1 cellular context compared by ENCODE assay signal in genomic region chr1:212244441-212244840, GRCh38.
TF ChIP-seq lines count a peak whose summit lies in the region.

No MANE protein-coding gene starts in this region.

TF ChIP-seq in HepG2, 621 proteins besides CTCF, POLR2A, EP300 and RAD21 (continued from another document and continues in another):
- TF ChIP-seq AGO2 (optimal IDR thresholded peaks at IDR 0.05; ENCODE audit: low read depth, low read length) (no peak), PAF1 (CRISPR knock-in tag; IDR thresholded peaks at IDR 0.05) (no peak), ZNF883 (CRISPR knock-in tag; IDR thresholded peaks at IDR 0.05; ENCODE audit: not compliant biosample characterization) (no peak), FOXO1 (CRISPR knock-in tag; IDR thresholded peaks at IDR 0.05) (peak; percentile 69), SAP130 (CRISPR knock-in tag; IDR thresholded peaks at IDR 0.05; ENCODE audit: low read depth) (peak; percentile 63; the same call in 1 of the 2 replicates), MTA3 (CRISPR knock-in tag; IDR thresholded peaks at IDR 0.05) (no peak), MAX (IDR thresholded peaks at IDR 0.05) (peak; percentile 38; the same call in 1 of the 2 replicates), ZBTB20 (CRISPR knock-in tag; IDR thresholded peaks at IDR 0.05; ENCODE audit: borderline replicate concordance, low read depth) (peak; percentile 67; the same call in 1 of the 2 replicates), ZNF550 (CRISPR knock-in tag; IDR thresholded peaks at IDR 0.05; ENCODE audit: borderline replicate concordance) (no peak), DMTF1 (CRISPR knock-in tag; IDR thresholded peaks at IDR 0.05) (no peak), AHDC1 (CRISPR knock-in tag; IDR thresholded peaks at IDR 0.05; ENCODE audit: borderline replicate concordance) (peak; percentile 45; the same call in 1 of the 2 replicates), AGO1 (IDR thresholded peaks at IDR 0.05; ENCODE audit: low read depth, low read length, poor library complexity, severe bottlenecking) (no peak), DRAP1 (CRISPR knock-in tag; IDR thresholded peaks at IDR 0.05) (0 out of 2 replicates have a peak, but pooled peaks have one; percentile 36), GPN1 (CRISPR knock-in tag; IDR thresholded peaks at IDR 0.05; ENCODE audit: borderline replicate concordance) (no peak), HNF1B (CRISPR knock-in tag; IDR thresholded peaks at IDR 0.05) (no peak), MIER2 (CRISPR knock-in tag; IDR thresholded peaks at IDR 0.05) (no peak), E2F5 (CRISPR knock-in tag; conservative IDR thresholded peaks at IDR 0.05) (no peak), CEBPG (CRISPR knock-in tag; IDR thresholded peaks at IDR 0.05) (0 out of 2 replicates have a peak, but pooled peaks have one; percentile 19), ELF3 (CRISPR knock-in tag; IDR thresholded peaks at IDR 0.05) (peak; percentile 91), ZNF572 (CRISPR knock-in tag; IDR thresholded peaks at IDR 0.05) (no peak), PHF20 (CRISPR knock-in tag; IDR thresholded peaks at IDR 0.05) (0 out of 2 replicates have a peak, but pooled peaks have one; percentile 20), JUNB (CRISPR knock-in tag; IDR thresholded peaks at IDR 0.05; ENCODE audit: borderline replicate concordance) (no peak), ZFX (CRISPR knock-in tag; IDR thresholded peaks at IDR 0.05; ENCODE audit: low read depth) (peak; percentile 46; the same call in 1 of the 2 replicates), ZMYM3 (CRISPR knock-in tag; IDR thresholded peaks at IDR 0.05) (peak; percentile 75), ZNF614 (CRISPR knock-in tag; IDR thresholded peaks at IDR 0.05; ENCODE audit: borderline replicate concordance) (peak; percentile 59; the same call in 1 of the 2 replicates), RFX1 (IDR thresholded peaks at IDR 0.05) (no peak), FOXA3 (CRISPR knock-in tag; IDR thresholded peaks at IDR 0.05) (peak; percentile 82), ONECUT2 (CRISPR knock-in tag; IDR thresholded peaks at IDR 0.05) (no peak), ZNF292 (CRISPR knock-in tag; IDR thresholded peaks at IDR 0.05; ENCODE audit: borderline replicate concordance, low read depth) (peak; percentile 96; the same call in 1 of the 2 replicates), STAG1 (CRISPR knock-in tag; IDR thresholded peaks at IDR 0.05) (no peak), DNMT3B (CRISPR knock-in tag; conservative IDR thresholded peaks at IDR 0.05) (no peak)
- TF ChIP-seq, protein P1, sequence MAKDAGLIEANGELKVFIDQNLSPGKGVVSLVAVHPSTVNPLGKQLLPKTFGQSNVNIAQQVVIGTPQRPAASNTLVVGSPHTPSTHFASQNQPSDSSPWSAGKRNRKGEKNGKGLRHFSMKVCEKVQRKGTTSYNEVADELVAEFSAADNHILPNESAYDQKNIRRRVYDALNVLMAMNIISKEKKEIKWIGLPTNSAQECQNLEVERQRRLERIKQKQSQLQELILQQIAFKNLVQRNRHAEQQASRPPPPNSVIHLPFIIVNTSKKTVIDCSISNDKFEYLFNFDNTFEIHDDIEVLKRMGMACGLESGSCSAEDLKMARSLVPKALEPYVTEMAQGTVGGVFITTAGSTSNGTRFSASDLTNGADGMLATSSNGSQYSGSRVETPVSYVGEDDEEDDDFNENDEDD (CRISPR knock-in tag; IDR thresholded peaks at IDR 0.05; ENCODE audit: borderline replicate concordance), result no peak
- TF ChIP-seq, protein P2, sequence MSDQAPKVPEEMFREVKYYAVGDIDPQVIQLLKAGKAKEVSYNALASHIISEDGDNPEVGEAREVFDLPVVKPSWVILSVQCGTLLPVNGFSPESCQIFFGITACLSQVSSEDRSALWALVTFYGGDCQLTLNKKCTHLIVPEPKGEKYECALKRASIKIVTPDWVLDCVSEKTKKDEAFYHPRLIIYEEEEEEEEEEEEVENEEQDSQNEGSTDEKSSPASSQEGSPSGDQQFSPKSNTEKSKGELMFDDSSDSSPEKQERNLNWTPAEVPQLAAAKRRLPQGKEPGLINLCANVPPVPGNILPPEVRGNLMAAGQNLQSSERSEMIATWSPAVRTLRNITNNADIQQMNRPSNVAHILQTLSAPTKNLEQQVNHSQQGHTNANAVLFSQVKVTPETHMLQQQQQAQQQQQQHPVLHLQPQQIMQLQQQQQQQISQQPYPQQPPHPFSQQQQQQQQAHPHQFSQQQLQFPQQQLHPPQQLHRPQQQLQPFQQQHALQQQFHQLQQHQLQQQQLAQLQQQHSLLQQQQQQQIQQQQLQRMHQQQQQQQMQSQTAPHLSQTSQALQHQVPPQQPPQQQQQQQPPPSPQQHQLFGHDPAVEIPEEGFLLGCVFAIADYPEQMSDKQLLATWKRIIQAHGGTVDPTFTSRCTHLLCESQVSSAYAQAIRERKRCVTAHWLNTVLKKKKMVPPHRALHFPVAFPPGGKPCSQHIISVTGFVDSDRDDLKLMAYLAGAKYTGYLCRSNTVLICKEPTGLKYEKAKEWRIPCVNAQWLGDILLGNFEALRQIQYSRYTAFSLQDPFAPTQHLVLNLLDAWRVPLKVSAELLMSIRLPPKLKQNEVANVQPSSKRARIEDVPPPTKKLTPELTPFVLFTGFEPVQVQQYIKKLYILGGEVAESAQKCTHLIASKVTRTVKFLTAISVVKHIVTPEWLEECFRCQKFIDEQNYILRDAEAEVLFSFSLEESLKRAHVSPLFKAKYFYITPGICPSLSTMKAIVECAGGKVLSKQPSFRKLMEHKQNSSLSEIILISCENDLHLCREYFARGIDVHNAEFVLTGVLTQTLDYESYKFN (CRISPR knock-in tag; conservative IDR thresholded peaks at IDR 0.05), result peak; percentile 71
- TF ChIP-seq, protein P3, sequence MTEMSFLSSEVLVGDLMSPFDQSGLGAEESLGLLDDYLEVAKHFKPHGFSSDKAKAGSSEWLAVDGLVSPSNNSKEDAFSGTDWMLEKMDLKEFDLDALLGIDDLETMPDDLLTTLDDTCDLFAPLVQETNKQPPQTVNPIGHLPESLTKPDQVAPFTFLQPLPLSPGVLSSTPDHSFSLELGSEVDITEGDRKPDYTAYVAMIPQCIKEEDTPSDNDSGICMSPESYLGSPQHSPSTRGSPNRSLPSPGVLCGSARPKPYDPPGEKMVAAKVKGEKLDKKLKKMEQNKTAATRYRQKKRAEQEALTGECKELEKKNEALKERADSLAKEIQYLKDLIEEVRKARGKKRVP (CRISPR knock-in tag; IDR thresholded peaks at IDR 0.05), result no peak
- TF ChIP-seq, protein P4, sequence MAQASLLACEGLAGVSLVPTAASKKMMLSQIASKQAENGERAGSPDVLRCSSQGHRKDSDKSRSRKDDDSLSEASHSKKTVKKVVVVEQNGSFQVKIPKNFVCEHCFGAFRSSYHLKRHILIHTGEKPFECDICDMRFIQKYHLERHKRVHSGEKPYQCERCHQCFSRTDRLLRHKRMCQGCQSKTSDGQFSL (CRISPR knock-in tag; IDR thresholded peaks at IDR 0.05), result no peak
- TF ChIP-seq, protein P5, sequence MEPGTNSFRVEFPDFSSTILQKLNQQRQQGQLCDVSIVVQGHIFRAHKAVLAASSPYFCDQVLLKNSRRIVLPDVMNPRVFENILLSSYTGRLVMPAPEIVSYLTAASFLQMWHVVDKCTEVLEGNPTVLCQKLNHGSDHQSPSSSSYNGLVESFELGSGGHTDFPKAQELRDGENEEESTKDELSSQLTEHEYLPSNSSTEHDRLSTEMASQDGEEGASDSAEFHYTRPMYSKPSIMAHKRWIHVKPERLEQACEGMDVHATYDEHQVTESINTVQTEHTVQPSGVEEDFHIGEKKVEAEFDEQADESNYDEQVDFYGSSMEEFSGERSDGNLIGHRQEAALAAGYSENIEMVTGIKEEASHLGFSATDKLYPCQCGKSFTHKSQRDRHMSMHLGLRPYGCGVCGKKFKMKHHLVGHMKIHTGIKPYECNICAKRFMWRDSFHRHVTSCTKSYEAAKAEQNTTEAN (CRISPR knock-in tag; conservative IDR thresholded peaks at IDR 0.05), result peak; percentile 61; the same call in 1 of the 2 replicates
- TF ChIP-seq, protein P6, sequence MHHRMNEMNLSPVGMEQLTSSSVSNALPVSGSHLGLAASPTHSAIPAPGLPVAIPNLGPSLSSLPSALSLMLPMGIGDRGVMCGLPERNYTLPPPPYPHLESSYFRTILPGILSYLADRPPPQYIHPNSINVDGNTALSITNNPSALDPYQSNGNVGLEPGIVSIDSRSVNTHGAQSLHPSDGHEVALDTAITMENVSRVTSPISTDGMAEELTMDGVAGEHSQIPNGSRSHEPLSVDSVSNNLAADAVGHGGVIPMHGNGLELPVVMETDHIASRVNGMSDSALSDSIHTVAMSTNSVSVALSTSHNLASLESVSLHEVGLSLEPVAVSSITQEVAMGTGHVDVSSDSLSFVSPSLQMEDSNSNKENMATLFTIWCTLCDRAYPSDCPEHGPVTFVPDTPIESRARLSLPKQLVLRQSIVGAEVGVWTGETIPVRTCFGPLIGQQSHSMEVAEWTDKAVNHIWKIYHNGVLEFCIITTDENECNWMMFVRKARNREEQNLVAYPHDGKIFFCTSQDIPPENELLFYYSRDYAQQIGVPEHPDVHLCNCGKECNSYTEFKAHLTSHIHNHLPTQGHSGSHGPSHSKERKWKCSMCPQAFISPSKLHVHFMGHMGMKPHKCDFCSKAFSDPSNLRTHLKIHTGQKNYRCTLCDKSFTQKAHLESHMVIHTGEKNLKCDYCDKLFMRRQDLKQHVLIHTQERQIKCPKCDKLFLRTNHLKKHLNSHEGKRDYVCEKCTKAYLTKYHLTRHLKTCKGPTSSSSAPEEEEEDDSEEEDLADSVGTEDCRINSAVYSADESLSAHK (CRISPR knock-in tag; IDR thresholded peaks at IDR 0.05; ENCODE audit: borderline replicate concordance), result no peak
